ENCODE assay signal across 4 cellular contexts in genomic region chr16:81221731-81222130, GRCh38. TPM values are rescaled to one million over a fixed set of nuclear protein-coding genes. Genes with fewer than 3 reads are reported as not detected.
"Had no signal": no experiment of that assay in that cellular context is flagged by ENCODE, and none has a peak within 500 bp of the region (broad histone marks: within the 10 kb centered on the region; RNA-seq: fewer than 3 reads in every experiment).

No MANE protein-coding gene starts in this region.

- DNase-seq: GDM1, GF-D8 had no signal

- ATAC-seq: GM12878 had no signal

- H3K4me3 ChIP-seq: GM12878 had no signal

RNA-seq across cellular contexts. Expression of gene BCO1, which starts 16.8 kb away (rescaled TPM):
- total RNA-seq: G401, GM12878 had no signal
